Comparison of ENCODE assay signal across 13 cellular contexts in genomic region chr17:83180996-83181481, GRCh38.
DNase-seq lines count a peak whose midpoint lies in the region; ATAC-seq and TF ChIP-seq lines count a peak whose summit lies in the region.
"Had no signal": no experiment of that assay in that cellular context is flagged by ENCODE, and none has a peak within 500 bp of the region (broad histone marks: within the 10 kb centered on the region; RNA-seq: fewer than 3 reads in every experiment).

No MANE protein-coding gene starts in this region.

- no peak overlapping the region for H3K4me2 ChIP-seq in OCI-LY7 (ENCODE audit: low read length)

- CTCF ChIA-PET in OCI-LY7 (lab: Charles Lee; ENCODE audit: unreplicated experiment): interaction anchor here (0.6 kb wide), 1 partner anchor 9 kb away, joined by 3 read pairs; no protein-coding TSS in a partner anchor

- H2AFZ ChIP-seq in OCI-LY7 (ENCODE audit: low read length): no peak overlapping the region

- TF ChIP-seq POLR2A in esophagus muscularis mucosa (IDR thresholded peaks at IDR 0.05; ENCODE audit: low read depth): no peak

- intact Hi-C loops in cardiac septum (cut with DNase I) (no loop called here), right cardiac atrium (cut with DNase I) (no loop called here), OCI-LY7 (cut with micrococcal nuclease; ENCODE audit: unreplicated experiment) (no loop called here), esophagus muscularis mucosa (cut with DNase I) (no loop called here)

- H3K4me1 ChIP-seq in right cardiac atrium (ENCODE audit: control insufficient read depth, insufficient read depth, low read length): peaks cover 5% of the 10 kb centered on the region
- H3K4me1 ChIP-seq in OCI-LY7 (ENCODE audit: insufficient read depth, low read length, poor library complexity, severe bottlenecking): no peaks in the 10 kb centered on the region
- peaks cover 6 to 17% (median 9%) of the 10 kb centered on the region in 4 donors for H3K4me1 ChIP-seq in esophagus muscularis mucosa
- H3K4me1 ChIP-seq: foreskin keratinocyte had no signal

- WGBS in right cardiac atrium: 98% methylated on average over 2 of the region's 2 CpGs
- 87% methylated on average over 2 of the region's 2 CpGs for WGBS in esophagus muscularis mucosa

- no peaks in the 10 kb centered on the region for H3K9me2 ChIP-seq in OCI-LY7 (ENCODE audit: insufficient read depth, low read length)

- no peaks in the 10 kb centered on the region for H3K79me2 ChIP-seq in OCI-LY7 (ENCODE audit: insufficient read depth, low read depth, low read length)

- DNase-seq in cardiac septum (ENCODE audit: low spot score): peak; percentile 50
- no peak for DNase-seq in right cardiac atrium
- peak; percentile 35 for DNase-seq in OCI-LY7 (ENCODE audit: low spot score)
- DNase-seq in esophagus muscularis mucosa (ENCODE audit: extremely low spot score): peak; percentile 77
- peak; percentile 39 for DNase-seq in ureter (ENCODE audit: low spot score)
- DNase-seq in SW480 (ENCODE audit: low spot score): no peak
- DNase-seq: effector memory CD8-positive, alpha-beta T cell; foreskin keratinocyte; KG1; NCI-H1694 had no signal

- H4K20me1 ChIP-seq in OCI-LY7 (ENCODE audit: insufficient read depth, low read length): no peaks in the 10 kb centered on the region

- TF ChIP-seq CTCF in OCI-LY7 (conservative IDR thresholded peaks at IDR 0.05; ENCODE audit: low read length) (0 out of 2 replicates have a peak, but pooled peaks have one; percentile 36), esophagus muscularis mucosa (IDR thresholded peaks at IDR 0.05) (no peak)

- POLR2A ChIA-PET in OCI-LY7 (lab: Charles Lee): interaction anchor here (0.5 to 1.1 kb wide), 2 partner anchors 12 to 217 kb away, joined by 3 to 4 read pairs; no protein-coding TSS in a partner anchor

- H3K36me3 ChIP-seq in OCI-LY7 (ENCODE audit: insufficient read depth, low read length) (no peaks in the 10 kb centered on the region), esophagus muscularis mucosa (no peaks in the 10 kb centered on the region)
- H3K36me3 ChIP-seq: neutrophil had no signal

- H3K9me3 ChIP-seq in right cardiac atrium (ENCODE audit: control insufficient read depth, low read length): no peaks in the 10 kb centered on the region
- no peaks in the 10 kb centered on the region for H3K9me3 ChIP-seq in OCI-LY7 (ENCODE audit: low read length)
- H3K9me3 ChIP-seq in esophagus muscularis mucosa: no peaks in the 10 kb centered on the region
- H3K9me3 ChIP-seq: neutrophil had no signal

- H3K27ac ChIP-seq in right cardiac atrium (ENCODE audit: low read length): no peak overlapping the region
- no peak overlapping the region for H3K27ac ChIP-seq in OCI-LY7 (ENCODE audit: low read depth, low read length, poor library complexity, severe bottlenecking)
- no peak overlapping the region for H3K27ac ChIP-seq in esophagus muscularis mucosa (replicated peaks in 1 of 4)
- H3K27ac ChIP-seq: foreskin keratinocyte, neutrophil had no signal

- no TSS peak for BruUV-seq in OCI-LY7 (replicated peaks; lab: Mats Ljungman, UMichigan)

- no peak for TF ChIP-seq EP300 in esophagus muscularis mucosa (IDR thresholded peaks at IDR 0.05)

- H3K27me3 ChIP-seq in right cardiac atrium (ENCODE audit: control insufficient read depth, insufficient read depth) (no peaks in the 10 kb centered on the region), esophagus muscularis mucosa (no peaks in the 10 kb centered on the region)
- H3K27me3 ChIP-seq: foreskin keratinocyte, neutrophil had no signal

- ATAC-seq in right cardiac atrium (no peak), HG03521 (IDR thresholded peaks at IDR 0.05; ENCODE audit: unreplicated experiment) (no peak)
- ATAC-seq: effector memory CD8-positive, alpha-beta T cell; foreskin keratinocyte had no signal

- no peak overlapping the region for H3K4me3 ChIP-seq in right cardiac atrium (ENCODE audit: low read length)
- no peak overlapping the region for H3K4me3 ChIP-seq in OCI-LY7 (ENCODE audit: low read depth, low read length, poor library complexity, severe bottlenecking)
- no peak overlapping the region for H3K4me3 ChIP-seq in esophagus muscularis mucosa
- H3K4me3 ChIP-seq: SK-N-MC had no signal

Comparison
In these comparisons a context has a peak if more than half of its experiments do, and no peak if none do; other contexts are left out.
1. DNase-seq: peak in cardiac septum (single experiment), OCI-LY7 (single experiment), esophagus muscularis mucosa (single experiment) and ureter (single experiment); none in right cardiac atrium (0 of 3) and SW480 (single experiment).